Comparison of ENCODE assay signal across 9 cellular contexts in genomic region chr16:11583171-11583570, GRCh38.
A peak's percentile ranks its signal among the peaks of the same experiment; 100 is the strongest.
DNase-seq lines count a peak whose midpoint lies in the region; ATAC-seq and TF ChIP-seq lines count a peak whose summit lies in the region.
"Had no signal": no experiment of that assay in that cellular context is flagged by ENCODE, and none has a peak within 500 bp of the region (broad histone marks: within the 10 kb centered on the region; RNA-seq: fewer than 3 reads in every experiment).

No MANE protein-coding gene starts in this region.

- peak overlapping the region; percentile 73 for H3K4me3 Mint-ChIP-seq in T-helper 2 cell treated with Interferon-gamma antibody and Interleukin-4, amounts not matched to agents 5 μg/mL and 100 μg/mL, for 36 hours
- H3K4me3 Mint-ChIP-seq in stimulated activated effector memory CD8-positive, alpha-beta T cell treated with anti-CD3 and anti-CD28 coated beads, Interleukin-12 subunit alpha, Interleukin-12 subunit beta, amount 100 ng/mL, for 72 hours: peak overlapping the region; percentile 78

- H3K27ac Mint-ChIP-seq in T-helper 2 cell treated with Interferon-gamma antibody and Interleukin-4, amounts not matched to agents 5 μg/mL and 100 μg/mL, for 36 hours: peak overlapping the region; percentile 74
- peak overlapping the region; percentile 98 for H3K27ac Mint-ChIP-seq in stimulated activated effector memory CD8-positive, alpha-beta T cell treated with anti-CD3 and anti-CD28 coated beads, Interleukin-12 subunit alpha, Interleukin-12 subunit beta, amount 100 ng/mL, for 72 hours

- peaks cover 59% of the 10 kb centered on the region for H3K4me1 Mint-ChIP-seq in T-helper 2 cell treated with Interferon-gamma antibody and Interleukin-4, amounts not matched to agents 5 μg/mL and 100 μg/mL, for 36 hours (ENCODE audit: low read depth)
- peaks cover 63% of the 10 kb centered on the region for H3K4me1 Mint-ChIP-seq in stimulated activated effector memory CD8-positive, alpha-beta T cell treated with anti-CD3 and anti-CD28 coated beads, Interleukin-12 subunit alpha, Interleukin-12 subunit beta, amount 100 ng/mL, for 72 hours

- H3K9me3 Mint-ChIP-seq in T-helper 2 cell treated with Interferon-gamma antibody and Interleukin-4, amounts not matched to agents 5 μg/mL and 100 μg/mL, for 36 hours: no peaks in the 10 kb centered on the region
- H3K9me3 Mint-ChIP-seq in stimulated activated effector memory CD8-positive, alpha-beta T cell treated with anti-CD3 and anti-CD28 coated beads, Interleukin-12 subunit alpha, Interleukin-12 subunit beta, amount 100 ng/mL, for 72 hours: no peaks in the 10 kb centered on the region

- no peak for ATAC-seq in stimulated activated effector memory CD8-positive, alpha-beta T cell treated with anti-CD3 and anti-CD28 coated beads, Interleukin-12 subunit alpha, Interleukin-12 subunit beta, amount 100 ng/mL, for 72 hours
- no peak for ATAC-seq in GM19351 (IDR thresholded peaks at IDR 0.05; ENCODE audit: unreplicated experiment)

- H3K27me3 ChIP-seq in GM06990 (replicated peaks; ENCODE audit: control insufficient read depth, insufficient read depth, low read length): no peaks in the 10 kb centered on the region

- H3K4me3 ChIP-seq in GM06990 (replicated peaks; ENCODE audit: low read depth, low read length): peak overlapping the region; percentile 91
- peak overlapping the region; percentile 8 to 90 for H3K4me3 ChIP-seq in foreskin fibroblast (ENCODE audit: low read depth in 1 of 2, low read length in 2 of 2)

- H3K36me3 ChIP-seq in GM06990 (ENCODE audit: control insufficient read depth, insufficient read depth, low read length): no peaks in the 10 kb centered on the region

- H3K27me3 Mint-ChIP-seq in T-helper 2 cell treated with Interferon-gamma antibody and Interleukin-4, amounts not matched to agents 5 μg/mL and 100 μg/mL, for 36 hours (ENCODE audit: low read depth): no peaks in the 10 kb centered on the region

- DNase-seq in GM06990 (ENCODE audit: extremely low read depth, insufficient read length) (no peak), foreskin fibroblast (peak in 1 of 2 donors; percentile 45), NCI-H748 (lab: John Stamatoyannopoulos, UW; ENCODE audit: unreplicated experiment) (no peak), HPDE6-E6E7 (ENCODE audit: extremely low spot score) (no peak), hypothalamus (lab: John Stamatoyannopoulos, UW) (no peak)
- no peak for DNase-seq in T-helper 2 cell treated with Interferon-gamma antibody and Interleukin-4, amounts not matched to agents 5 μg/mL and 100 μg/mL, for 36 hours (ENCODE audit: low spot score)
- no peak for DNase-seq in stimulated activated effector memory CD8-positive, alpha-beta T cell treated with anti-CD3 and anti-CD28 coated beads, Interleukin-12 subunit alpha, Interleukin-12 subunit beta, amount 100 ng/mL, for 72 hours (ENCODE audit: low spot score in 2 of 2)
- DNase-seq: NCI-H526 had no signal

- H3K36me3 Mint-ChIP-seq in T-helper 2 cell treated with Interferon-gamma antibody and Interleukin-4, amounts not matched to agents 5 μg/mL and 100 μg/mL, for 36 hours (ENCODE audit: low read depth): peaks cover 29% of the 10 kb centered on the region
- H3K36me3 Mint-ChIP-seq in stimulated activated effector memory CD8-positive, alpha-beta T cell treated with anti-CD3 and anti-CD28 coated beads, Interleukin-12 subunit alpha, Interleukin-12 subunit beta, amount 100 ng/mL, for 72 hours: peaks cover 69% of the 10 kb centered on the region

- TF ChIP-seq CTCF in GM06990 (IDR thresholded peaks at IDR 0.05; ENCODE audit: insufficient read depth, low read length, poor library complexity, severe bottlenecking): no peak
- no peak for TF ChIP-seq CTCF in foreskin fibroblast (IDR thresholded peaks at IDR 0.05; ENCODE audit: low read depth, low read length)
